ENCODE assay signal across 8 cellular contexts in the genomic region with DNA sequence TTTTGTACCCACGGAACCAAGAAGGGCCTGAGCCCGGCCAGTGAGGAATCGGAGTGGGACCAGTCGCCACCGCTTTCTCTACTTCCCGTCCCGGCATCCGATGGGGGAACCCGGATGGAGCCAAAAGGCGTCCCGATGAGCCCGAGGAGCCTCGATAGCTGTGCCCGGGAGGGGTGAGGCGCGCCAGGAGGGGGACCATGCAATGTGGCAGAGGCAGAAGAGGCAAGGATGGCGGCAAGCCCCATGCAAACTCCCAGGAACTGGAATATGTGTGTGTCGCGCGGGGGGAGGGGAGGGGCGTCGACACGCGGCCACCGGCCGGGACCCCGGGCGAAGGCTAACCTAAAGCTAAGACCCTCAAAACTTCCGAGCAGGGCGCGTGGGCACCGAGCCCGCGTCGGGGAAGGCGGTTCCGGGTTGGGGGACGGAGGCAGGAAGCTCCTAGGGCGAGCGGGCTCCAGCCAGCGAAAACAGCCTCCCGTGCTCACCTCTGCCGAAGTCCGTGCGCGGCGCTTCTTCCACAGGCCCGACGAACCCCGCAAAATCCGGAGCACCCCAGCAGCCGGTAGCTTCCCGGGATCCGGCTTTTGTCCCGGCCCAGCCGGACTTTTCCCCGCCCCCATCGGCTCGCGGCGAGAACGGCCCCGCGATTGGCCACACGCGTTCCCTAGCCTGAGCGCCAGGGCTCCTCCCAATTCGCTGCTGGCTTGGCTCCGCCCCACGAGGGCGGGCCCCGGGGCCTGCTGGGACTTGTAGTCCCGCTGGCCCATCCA. TPM values are rescaled to one million over a fixed set of nuclear protein-coding genes. Genes with fewer than 3 reads are reported as not detected.
DNase-seq lines count a peak whose midpoint lies in the region; ATAC-seq and TF ChIP-seq lines count a peak whose summit lies in the region.

A gene (minus strand): TSS at position 560 of the 773 bp plus-strand sequence. CDS start 5,078 bp downstream, outside the sequence.

- no peaks in the 10 kb centered on the region for H3K9me2 ChIP-seq in DOHH2 (replicated peaks; ENCODE audit: control insufficient read depth, low read length)
- no peaks in the 10 kb centered on the region for H3K9me2 ChIP-seq in GM23338 (ENCODE audit: insufficient read depth)

- H3K27ac Mint-ChIP-seq in GM23338 = peak within 1 kb of the TSS; percentile 96
- peak within 1 kb of the TSS; percentile 79 for H3K27ac Mint-ChIP-seq in nephron progenitor cell
- H3K27ac Mint-ChIP-seq in stimulated activated naive CD8-positive, alpha-beta T cell treated with anti-CD3 and anti-CD28 coated beads, Interleukin-15, amount 100 ng/mL, for 72 hours = peak within 1 kb of the TSS; percentile 96

- H2AFZ ChIP-seq in GM23338 = peak within 1 kb of the TSS; percentile 95

- H3K79me2 ChIP-seq in DOHH2 (ENCODE audit: control insufficient read depth, low read length) (peaks cover 61% of the 10 kb centered on the region), GM23338 (replicated peaks; ENCODE audit: insufficient read depth) (peaks cover 52% of the 10 kb centered on the region)

- peak; percentile 84 for ATAC-seq in GM23338
- peak; percentile 99 for ATAC-seq in stimulated activated naive CD8-positive, alpha-beta T cell treated with anti-CD3 and anti-CD28 coated beads, Interleukin-15, amount 100 ng/mL, for 72 hours

- H3K27me3 Mint-ChIP-seq in GM23338 (ENCODE audit: insufficient read depth, low read depth, poor library complexity) (peaks cover 16% of the 10 kb centered on the region), nephron progenitor cell (ENCODE audit: low read depth, poor library complexity) (peaks cover 5% of the 10 kb centered on the region)
- H3K27me3 Mint-ChIP-seq in stimulated activated naive CD8-positive, alpha-beta T cell treated with anti-CD3 and anti-CD28 coated beads, Interleukin-15, amount 100 ng/mL, for 72 hours = no peaks in the 10 kb centered on the region

- H3K4me3 ChIP-seq in DOHH2 (ENCODE audit: low read length) = peak within 1 kb of the TSS; percentile 86
- H3K4me3 ChIP-seq in GM23338 = peak within 1 kb of the TSS; percentile 99
- peak within 1 kb of the TSS; percentile 99 for H3K4me3 ChIP-seq in LNCaP clone FGC (ENCODE audit: low read depth, low read length)
- H3K4me3 ChIP-seq in fibroblast of the aortic adventitia (ENCODE audit: low read depth, low read length) = peak within 1 kb of the TSS; percentile 95

- peak within 1 kb of the TSS; percentile 78 for H3K27ac ChIP-seq in DOHH2 (ENCODE audit: low read depth, low read length)
- peak within 1 kb of the TSS; percentile 99 for H3K27ac ChIP-seq in GM23338 (ENCODE audit: low read depth)

- TF ChIP-seq CTCF in DOHH2 (IDR thresholded peaks at IDR 0.05; ENCODE audit: low read depth, low read length, poor library complexity, severe bottlenecking) (no peak), GM23338 (conservative IDR thresholded peaks at IDR 0.05; ENCODE audit: low read depth in 2 of 2) (no peak), LNCaP clone FGC (IDR thresholded peaks at IDR 0.05; ENCODE audit: control insufficient read depth, extremely low read depth, insufficient read depth) (no peak), fibroblast of the aortic adventitia (IDR thresholded peaks at IDR 0.05; ENCODE audit: insufficient read depth, low read length) (no peak), nephron progenitor cell (IDR thresholded peaks at IDR 0.05) (no peak)

- peaks cover 57% of the 10 kb centered on the region for H3K4me1 ChIP-seq in DOHH2 (ENCODE audit: control insufficient read depth, low read length)
- H3K4me1 ChIP-seq in GM23338 (ENCODE audit: insufficient read depth) = peaks cover 47% of the 10 kb centered on the region

- H3K9me3 ChIP-seq in DOHH2 (ENCODE audit: control insufficient read depth, insufficient read depth, low read length) = no peaks in the 10 kb centered on the region

- H4K20me1 ChIP-seq in DOHH2 (ENCODE audit: control insufficient read depth, insufficient read depth, low read depth, low read length) = peaks cover 35% of the 10 kb centered on the region
- H4K20me1 ChIP-seq in GM23338 (replicated peaks; ENCODE audit: insufficient read depth) = peaks cover 44% of the 10 kb centered on the region

- no peaks in the 10 kb centered on the region; the same call in 2 of the 3 replicates for H3K9me3 Mint-ChIP-seq in GM23338
- no peaks in the 10 kb centered on the region for H3K9me3 Mint-ChIP-seq in nephron progenitor cell
- H3K9me3 Mint-ChIP-seq in stimulated activated naive CD8-positive, alpha-beta T cell treated with anti-CD3 and anti-CD28 coated beads, Interleukin-15, amount 100 ng/mL, for 72 hours = no peaks in the 10 kb centered on the region

- peaks cover 30% of the 10 kb centered on the region for H3K36me3 Mint-ChIP-seq in GM23338 (ENCODE audit: low read depth)
- H3K36me3 Mint-ChIP-seq in nephron progenitor cell (ENCODE audit: low read depth) = peaks cover 8% of the 10 kb centered on the region

- peak within 1 kb of the TSS; percentile 89 for H3K4me2 ChIP-seq in DOHH2 (ENCODE audit: low read length)
- H3K4me2 ChIP-seq in GM23338 = peak within 1 kb of the TSS; percentile 94

- H3F3A ChIP-seq in DOHH2 (ENCODE audit: control insufficient read depth, insufficient read depth) (peaks cover 14% of the 10 kb centered on the region), GM23338 (replicated peaks; ENCODE audit: low read depth) (peaks cover 19% of the 10 kb centered on the region)

- peaks cover 52% of the 10 kb centered on the region for H3K36me3 ChIP-seq in DOHH2 (ENCODE audit: control insufficient read depth, low read length)
- H3K36me3 ChIP-seq in GM23338 (ENCODE audit: insufficient read depth) = peaks cover 1% of the 10 kb centered on the region

- no peaks in the 10 kb centered on the region for H3K27me3 ChIP-seq in DOHH2 (ENCODE audit: control insufficient read depth, low read length)
- no peaks in the 10 kb centered on the region for H3K27me3 ChIP-seq in GM23338 (ENCODE audit: insufficient read depth)

- H3K4me1 Mint-ChIP-seq in GM23338 (peaks cover 48% of the 10 kb centered on the region), nephron progenitor cell (peaks cover 66% of the 10 kb centered on the region)
- peaks cover 53% of the 10 kb centered on the region for H3K4me1 Mint-ChIP-seq in stimulated activated naive CD8-positive, alpha-beta T cell treated with anti-CD3 and anti-CD28 coated beads, Interleukin-15, amount 100 ng/mL, for 72 hours

- H3K4me3 Mint-ChIP-seq in GM23338 = peak within 1 kb of the TSS; percentile 90
- H3K4me3 Mint-ChIP-seq in nephron progenitor cell = peak within 1 kb of the TSS; percentile 89
- peak within 1 kb of the TSS; percentile 92 to 98 for H3K4me3 Mint-ChIP-seq in stimulated activated naive CD8-positive, alpha-beta T cell treated with anti-CD3 and anti-CD28 coated beads, Interleukin-15, amount 100 ng/mL, for 72 hours

- DNase-seq in GM23338 (ENCODE audit: low spot score) = peak; percentile 98
- DNase-seq in LNCaP clone FGC (ENCODE audit: low read depth) = peak; percentile 88
- DNase-seq in SHP77 (lab: John Stamatoyannopoulos, UW) = peak; percentile 95 to 96
- DNase-seq in activated effector memory CD4-positive, alpha-beta T cell treated with Interleukin-2 at 50 U/mL for 16 hours = peak; percentile 95
- peak; percentile 95 for DNase-seq in fibroblast of the aortic adventitia (ENCODE audit: low read depth)
- DNase-seq in nephron progenitor cell = peak; percentile 98
- peak; percentile 96 to 97 for DNase-seq in stimulated activated naive CD8-positive, alpha-beta T cell treated with anti-CD3 and anti-CD28 coated beads, Interleukin-15, amount 100 ng/mL, for 72 hours

TF ChIP-seq in GM23338, 12 proteins besides CTCF, POLR2A, EP300 and RAD21:
- TF ChIP-seq POLR2AphosphoS5 (IDR thresholded peaks at IDR 0.05; ENCODE audit: low read depth) = peak; percentile 88
- TF ChIP-seq CREB1 (CRISPR knock-in tag; IDR thresholded peaks at IDR 0.05; ENCODE audit: low read depth) = peak; percentile 67
- TF ChIP-seq NANOG (IDR thresholded peaks at IDR 0.05; ENCODE audit: borderline replicate concordance) = no peak
- no peak for TF ChIP-seq ZNF331 (CRISPR knock-in tag; IDR thresholded peaks at IDR 0.05; ENCODE audit: low read depth)

RNA-seq across cellular contexts. Expression of the gene that starts here (rescaled TPM):
- total RNA-seq in GM23338 (2014; rRNA removed; shearing (Covaris generic)) = 412 and 439 TPM in 2 replicates
- 119 and 121 TPM in 2 replicates for polyA plus RNA-seq in GM23338 (2016; fragmentation: Nextera tagmentation; extraction: Ambion mirVana)
- total RNA-seq in fibroblast of the aortic adventitia (ENCODE audit: low replicate concordance) = 64.1 and 159 TPM in 2 replicates

Comparison
In these comparisons a context has a peak if more than half of its experiments do, and no peak if none do; other contexts are left out.
1. Peak in every context shown above with its lines: DNase-seq, ATAC-seq, H3K4me3 ChIP-seq and H3K27ac ChIP-seq.